25 cellular contexts compared by ENCODE assay signal in the genomic region with DNA sequence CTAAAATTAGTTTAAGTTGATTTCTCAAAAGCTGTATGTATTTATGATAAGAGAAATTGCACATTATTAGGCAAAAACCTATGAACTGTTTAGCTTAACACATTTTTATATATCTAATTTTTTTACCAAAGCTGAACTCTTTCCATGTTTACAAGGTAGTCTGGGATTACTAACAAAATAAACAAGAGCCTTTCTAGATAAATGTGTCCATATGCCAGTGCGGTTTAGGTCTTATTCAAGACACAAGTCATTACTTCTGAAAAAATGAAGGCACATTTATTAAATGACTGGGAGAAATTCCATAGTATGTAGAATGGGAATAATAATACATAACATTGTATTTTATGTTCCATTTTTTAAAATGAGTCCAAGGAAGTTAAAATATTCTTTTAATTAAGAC.
A peak's percentile ranks its signal among the peaks of the same experiment; 100 is the strongest.
DNase-seq lines count a peak whose midpoint lies in the region; ATAC-seq, FAIRE-seq and TF ChIP-seq lines count a peak whose summit lies in the region.
"Had no signal": no experiment of that assay in that cellular context is flagged by ENCODE, and none has a peak within 500 bp of the region (broad histone marks: within the 10 kb centered on the region; RNA-seq: fewer than 3 reads in every experiment).

No MANE protein-coding gene starts in this region.

- no peak for TF ChIP-seq CTCF in fibroblast of villous mesenchyme (IDR thresholded peaks at IDR 0.05; ENCODE audit: insufficient read depth, low read depth, low read length)

- peaks cover 48% of the 10 kb centered on the region for H3K4me1 ChIP-seq in CD8-positive, alpha-beta memory T cell (ENCODE audit: insufficient read depth, low read length)
- H3K4me1 ChIP-seq: left ventricle myocardium inferior, right lobe of liver had no signal

- POLR2A ChIA-PET in CD8-positive, alpha-beta memory T cell (lab: Charles Lee): interaction anchor here (0.7 kb wide), 1 partner anchor 106 kb away, joined by 5 read pairs; no protein-coding TSS in a partner anchor
- POLR2A ChIA-PET in activated CD4-positive, alpha-beta memory T cell treated with anti-CD3 and anti-CD28 coated beads, Interleukin-2, amount 10 ng/mL, durations not matched to agents 7 days and 5 days (lab: Charles Lee): interaction anchor here (0.9 to 11.0 kb wide), 20 partner anchors 10 to 327 kb away, joined by 3 to 242 read pairs (median 6); a partner anchor contains a TSS

- peaks cover 5% of the 10 kb centered on the region for H3K9me3 Mint-ChIP-seq in T-helper 2 cell treated with Interferon-gamma antibody and Interleukin-4, amounts not matched to agents 5 μg/mL and 100 μg/mL, for 36 hours
- no peaks in the 10 kb centered on the region for H3K9me3 Mint-ChIP-seq in CD8-positive, alpha-beta memory T cell
- no peaks in the 10 kb centered on the region for H3K9me3 Mint-ChIP-seq in activated CD4-positive, alpha-beta memory T cell treated with anti-CD3 and anti-CD28 coated beads, Interleukin-2, amount 10 ng/mL, durations not matched to agents 7 days and 5 days
- H3K9me3 Mint-ChIP-seq: activated B cell treated with CpG ODN at 0.5 μM for 24 hours; activated T-helper 2 cell treated with anti-CD3 and anti-CD28 coated beads, Interferon-gamma antibody, Interleukin-2, Interleukin-4, amounts not matched to agents 10 μg/mL and 5 μg/mL and 100 μg/mL, durations not matched to agents 14 hours and 24 hours and 36 hours; IgD-negative memory B cell; immature natural killer cell had no signal

- ATAC-seq in SK-N-SH treated with all-trans-retinoic acid at 6 μM for 48 hours: no peak

- H3K36me3 ChIP-seq in CD8-positive, alpha-beta memory T cell (ENCODE audit: insufficient read depth, low read length): no peaks in the 10 kb centered on the region
- H3K36me3 ChIP-seq: MG63, right lobe of liver had no signal

- H3K9me3 ChIP-seq in CD8-positive, alpha-beta memory T cell (ENCODE audit: low read length): no peaks in the 10 kb centered on the region
- H3K9me3 ChIP-seq: left ventricle myocardium inferior, MG63, right lobe of liver had no signal

- peaks cover 74% of the 10 kb centered on the region for H3K36me3 Mint-ChIP-seq in T-helper 2 cell treated with Interferon-gamma antibody and Interleukin-4, amounts not matched to agents 5 μg/mL and 100 μg/mL, for 36 hours (ENCODE audit: low read depth)
- H3K36me3 Mint-ChIP-seq in CD8-positive, alpha-beta memory T cell: peaks cover 0 to 12% (median 1%) of the 10 kb centered on the region in 3 donors
- peaks cover 77% of the 10 kb centered on the region for H3K36me3 Mint-ChIP-seq in activated CD4-positive, alpha-beta memory T cell treated with anti-CD3 and anti-CD28 coated beads, Interleukin-2, amount 10 ng/mL, durations not matched to agents 7 days and 5 days (ENCODE audit: low read depth)
- H3K36me3 Mint-ChIP-seq: IgD-negative memory B cell, immature natural killer cell had no signal

- no peak for DNase-seq in T-helper 2 cell treated with Interferon-gamma antibody and Interleukin-4, amounts not matched to agents 5 μg/mL and 100 μg/mL, for 36 hours (ENCODE audit: low spot score)
- DNase-seq in T-helper 2 cell (no peak), fibroblast of villous mesenchyme (ENCODE audit: low read depth) (peak; percentile 45), GM12891 (ENCODE audit: insufficient read length, low spot score) (no peak), ecto neural progenitor cell (ENCODE audit: low spot score) (no peak)
- no peak for DNase-seq in CD8-positive, alpha-beta memory T cell
- no peak for DNase-seq in activated CD4-positive, alpha-beta memory T cell treated with anti-CD3 and anti-CD28 coated beads, Interleukin-2, amount 10 ng/mL, durations not matched to agents 7 days and 5 days
- DNase-seq: activated B cell treated with CpG ODN at 0.5 μM for 24 hours, anterior cingulate cortex, caudate nucleus, dermis blood vessel endothelial cell, EL, left ventricle myocardium inferior, NCI-H146, NCI-H2171, NCI-H524 treated with DMSO at 0.1 percent for 48 hours, right lobe of liver had no signal

- TF ChIP-seq POLR2A in GM12891 (IDR thresholded peaks at IDR 0.05; ENCODE audit: low read depth, low read length): no peak

- H3K27me3 Mint-ChIP-seq in T-helper 2 cell treated with Interferon-gamma antibody and Interleukin-4, amounts not matched to agents 5 μg/mL and 100 μg/mL, for 36 hours (ENCODE audit: low read depth): no peaks in the 10 kb centered on the region
- H3K27me3 Mint-ChIP-seq in CD8-positive, alpha-beta memory T cell: peaks cover 0 to 1% of the 10 kb centered on the region in 2 donors
- no peaks in the 10 kb centered on the region for H3K27me3 Mint-ChIP-seq in activated CD4-positive, alpha-beta memory T cell treated with anti-CD3 and anti-CD28 coated beads, Interleukin-2, amount 10 ng/mL, durations not matched to agents 7 days and 5 days

- H3K4me1 Mint-ChIP-seq in T-helper 2 cell treated with Interferon-gamma antibody and Interleukin-4, amounts not matched to agents 5 μg/mL and 100 μg/mL, for 36 hours (ENCODE audit: low read depth): peaks cover 67% of the 10 kb centered on the region
- H3K4me1 Mint-ChIP-seq in CD8-positive, alpha-beta memory T cell: peaks cover 50 to 59% (median 52%) of the 10 kb centered on the region in 3 donors
- peaks cover 66% of the 10 kb centered on the region for H3K4me1 Mint-ChIP-seq in activated CD4-positive, alpha-beta memory T cell treated with anti-CD3 and anti-CD28 coated beads, Interleukin-2, amount 10 ng/mL, durations not matched to agents 7 days and 5 days

- no peaks in the 10 kb centered on the region for H3K27me3 ChIP-seq in CD8-positive, alpha-beta memory T cell (ENCODE audit: insufficient read depth, low read length, poor library complexity, severe bottlenecking)
- H3K27me3 ChIP-seq: MG63, right lobe of liver had no signal

- CTCF ChIA-PET in CD8-positive, alpha-beta memory T cell (lab: Charles Lee): interaction anchor here (1.6 to 2.3 kb wide), 3 partner anchors 9 to 45 kb away, joined by 4 to 6 read pairs (median 6); no protein-coding TSS in a partner anchor
- CTCF ChIA-PET in activated CD4-positive, alpha-beta memory T cell treated with anti-CD3 and anti-CD28 coated beads, Interleukin-2, amount 10 ng/mL, durations not matched to agents 7 days and 5 days (lab: Charles Lee): interaction anchor here (0.8 to 3.2 kb wide), 6 partner anchors 18 to 81 kb away, joined by 3 to 22 read pairs (median 12); a partner anchor contains a TSS

- FAIRE-seq in GM12891 (lab: Jason Lieb, UNC): no peak
- FAIRE-seq: A204.1, H1 had no signal

- no peak overlapping the region for H3K4me3 ChIP-seq in CD8-positive, alpha-beta memory T cell (ENCODE audit: low read length)
- no peak overlapping the region for H3K4me3 ChIP-seq in fibroblast of villous mesenchyme (ENCODE audit: low read depth, low read length)
- H3K4me3 ChIP-seq: left ventricle myocardium inferior, MG63, right lobe of liver, SK-N-MC had no signal

- H3K27ac Mint-ChIP-seq in T-helper 2 cell treated with Interferon-gamma antibody and Interleukin-4, amounts not matched to agents 5 μg/mL and 100 μg/mL, for 36 hours: peak overlapping the region; percentile 93
- peak overlapping the region in 5 of 8 donors; percentile 7 to 89 (median 52) for H3K27ac Mint-ChIP-seq in CD8-positive, alpha-beta memory T cell
- peak overlapping the region; percentile 100 for H3K27ac Mint-ChIP-seq in activated CD4-positive, alpha-beta memory T cell treated with anti-CD3 and anti-CD28 coated beads, Interleukin-2, amount 10 ng/mL, durations not matched to agents 7 days and 5 days
- H3K27ac Mint-ChIP-seq: activated B cell treated with CpG ODN at 0.5 μM for 24 hours had no signal

- H3K27ac ChIP-seq in CD8-positive, alpha-beta memory T cell (ENCODE audit: low read depth, low read length): no peak overlapping the region
- H3K27ac ChIP-seq: left ventricle myocardium inferior, right lobe of liver, SK-N-MC had no signal

- H3K4me3 Mint-ChIP-seq in T-helper 2 cell treated with Interferon-gamma antibody and Interleukin-4, amounts not matched to agents 5 μg/mL and 100 μg/mL, for 36 hours: no peak overlapping the region
- H3K4me3 Mint-ChIP-seq in CD8-positive, alpha-beta memory T cell: peak overlapping the region in 1 of 7 donors; percentile 84
- no peak overlapping the region for H3K4me3 Mint-ChIP-seq in activated CD4-positive, alpha-beta memory T cell treated with anti-CD3 and anti-CD28 coated beads, Interleukin-2, amount 10 ng/mL, durations not matched to agents 7 days and 5 days
- H3K4me3 Mint-ChIP-seq: activated B cell treated with CpG ODN at 0.5 μM for 24 hours had no signal

TF ChIP-seq in GM12891, 5 proteins besides CTCF, POLR2A, EP300 and RAD21:
- no peak for TF ChIP-seq POU2F2 (IDR thresholded peaks at IDR 0.05; ENCODE audit: low read depth, low read length)
- TF ChIP-seq SPI1 (IDR thresholded peaks at IDR 0.05; ENCODE audit: low read depth, low read length): no peak
- TF ChIP-seq TAF1 (IDR thresholded peaks at IDR 0.05; ENCODE audit: low read depth, low read length): no peak
- TF ChIP-seq POLR2AphosphoS5 (IDR thresholded peaks at IDR 0.05; ENCODE audit: low read depth, low read length): no peak
- TF ChIP-seq PAX5 (IDR thresholded peaks at IDR 0.05; ENCODE audit: insufficient read depth, low read length, severe bottlenecking): no peak

TF ChIP-seq in SK-N-SH treated with all-trans-retinoic acid at 6 μM for 48 hours, 23 proteins besides CTCF, POLR2A, EP300 and RAD21 (continues in another document):
- no peak for TF ChIP-seq RARB (CRISPR knock-in tag; IDR thresholded peaks at IDR 0.05)
- TF ChIP-seq ESRRG (CRISPR knock-in tag; IDR thresholded peaks at IDR 0.05): no peak
- no peak for TF ChIP-seq OSR1 (CRISPR knock-in tag; IDR thresholded peaks at IDR 0.05)
- TF ChIP-seq, protein P1, sequence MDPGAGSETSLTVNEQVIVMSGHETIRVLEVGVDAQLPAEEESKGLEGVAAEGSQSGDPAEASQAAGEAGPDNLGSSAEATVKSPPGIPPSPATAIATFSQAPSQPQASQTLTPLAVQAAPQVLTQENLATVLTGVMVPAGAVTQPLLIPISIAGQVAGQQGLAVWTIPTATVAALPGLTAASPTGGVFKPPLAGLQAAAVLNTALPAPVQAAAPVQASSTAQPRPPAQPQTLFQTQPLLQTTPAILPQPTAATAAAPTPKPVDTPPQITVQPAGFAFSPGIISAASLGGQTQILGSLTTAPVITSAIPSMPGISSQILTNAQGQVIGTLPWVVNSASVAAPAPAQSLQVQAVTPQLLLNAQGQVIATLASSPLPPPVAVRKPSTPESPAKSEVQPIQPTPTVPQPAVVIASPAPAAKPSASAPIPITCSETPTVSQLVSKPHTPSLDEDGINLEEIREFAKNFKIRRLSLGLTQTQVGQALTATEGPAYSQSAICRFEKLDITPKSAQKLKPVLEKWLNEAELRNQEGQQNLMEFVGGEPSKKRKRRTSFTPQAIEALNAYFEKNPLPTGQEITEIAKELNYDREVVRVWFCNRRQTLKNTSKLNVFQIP (CRISPR knock-in tag; IDR thresholded peaks at IDR 0.05; ENCODE audit: borderline replicate concordance, low read depth): no peak
- no peak for TF ChIP-seq GLIS3 (CRISPR knock-in tag; IDR thresholded peaks at IDR 0.05)
- TF ChIP-seq ZFP30 (CRISPR knock-in tag; IDR thresholded peaks at IDR 0.05): no peak
